1 cellular context compared by ENCODE assay signal in the genomic region with DNA sequence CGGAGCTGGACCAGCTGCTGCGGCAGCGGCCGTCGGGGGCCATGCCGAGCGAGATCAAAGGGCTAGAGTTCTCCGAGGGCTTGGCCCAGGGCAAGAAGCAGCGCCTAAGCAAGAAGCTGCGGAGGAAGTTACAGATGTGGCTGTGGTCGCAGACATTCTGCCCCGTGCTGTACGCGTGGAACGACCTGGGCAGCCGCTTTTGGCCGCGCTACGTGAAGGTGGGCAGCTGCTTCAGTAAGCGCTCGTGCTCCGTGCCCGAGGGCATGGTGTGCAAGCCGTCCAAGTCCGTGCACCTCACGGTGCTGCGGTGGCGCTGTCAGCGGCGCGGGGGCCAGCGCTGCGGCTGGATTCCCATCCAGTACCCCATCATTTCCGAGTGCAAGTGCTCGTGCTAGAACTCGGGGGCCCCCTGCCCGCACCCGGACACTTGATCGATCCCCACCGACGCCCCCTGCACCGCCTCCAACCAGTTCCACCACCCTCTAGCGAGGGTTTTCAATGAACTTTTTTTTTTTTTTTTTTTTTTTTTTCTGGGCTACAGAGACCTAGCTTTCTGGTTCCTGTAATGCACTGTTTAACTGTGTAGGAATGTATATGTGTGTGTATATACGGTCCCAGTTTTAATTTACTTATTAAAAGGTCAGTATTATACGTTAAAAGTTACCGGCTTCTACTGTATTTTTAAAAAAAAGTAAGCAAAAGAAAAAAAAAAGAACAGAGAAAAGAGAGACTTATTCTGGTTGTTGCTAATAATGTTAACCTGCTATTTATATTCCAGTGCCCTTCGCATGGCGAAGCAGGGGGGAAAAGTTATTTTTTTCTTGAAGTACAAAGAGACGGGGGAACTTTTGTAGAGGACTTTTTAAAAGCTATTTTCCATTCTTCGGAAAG.
TF ChIP-seq lines count a peak whose summit lies in the region.

No MANE protein-coding gene starts in this region.

TF ChIP-seq in HCT116, 20 proteins besides CTCF, POLR2A, EP300 and RAD21:
- TF ChIP-seq SRF (IDR thresholded peaks at IDR 0.05; ENCODE audit: low read depth): no peak
- TF ChIP-seq TCF7L2 (IDR thresholded peaks at IDR 0.05; ENCODE audit: borderline replicate concordance, extremely low read depth, insufficient read depth, insufficient read length): peak; percentile 45
